ENCODE assay signal across 8 cellular contexts in genomic region chr14:41609704-41610183, GRCh38.
DNase-seq lines count a peak whose midpoint lies in the region; ATAC-seq and TF ChIP-seq lines count a peak whose summit lies in the region.

No MANE protein-coding gene starts in this region.

- H3K27ac ChIP-seq in angular gyrus (ENCODE audit: low read depth, low read length), result peak overlapping the region; percentile 69

- TF ChIP-seq CTCF in AG10803 (conservative IDR thresholded peaks at IDR 0.05; ENCODE audit: low read length), result no peak; the same call in 1 of the 2 replicates

- DNase-seq in AG10803 (ENCODE audit: low read depth) (peak; percentile 8), NCI-H1092 treated with DMSO at 0.1 percent for 48 hours (lab: John Stamatoyannopoulos, UW) (peak; percentile 96), iPS-NIHi7 (ENCODE audit: extremely low spot score) (peak; percentile 74), superior temporal gyrus (ENCODE audit: extremely low spot score) (peak; percentile 57)

- no peak for TF ChIP-seq POLR2A in GM18505 (IDR thresholded peaks at IDR 0.05; ENCODE audit: borderline replicate concordance, extremely low read depth, insufficient read depth, insufficient read length)

- peak overlapping the region; percentile 38 for H3K4me3 ChIP-seq in AG10803 (ENCODE audit: low read length)

- ATAC-seq in GM18858 (IDR thresholded peaks at IDR 0.05; ENCODE audit: unreplicated experiment) (no peak), GM18505 (IDR thresholded peaks at IDR 0.05; ENCODE audit: unreplicated experiment) (no peak), HG02885 (IDR thresholded peaks at IDR 0.05; ENCODE audit: poor library complexity, unreplicated experiment) (no peak)

Comparison
In these comparisons a context has a peak if more than half of its experiments do, and no peak if none do; other contexts are left out.
1. DNase-seq: peak in every context shown above with its lines; median percentile 96 in NCI-H1092 treated with DMSO at 0.1 percent for 48 hours; 74 in iPS-NIHi7; 57 in superior temporal gyrus; 8 in AG10803.